In genomic region chr20:62794007-62794724, GRCh38 we compare ENCODE assay signal across 8 cellular contexts. TPM values are rescaled to one million over a fixed set of nuclear protein-coding genes. Genes with fewer than 3 reads are reported as not detected.
DNase-seq lines count a peak whose midpoint lies in the region; ATAC-seq and TF ChIP-seq lines count a peak whose summit lies in the region.

No MANE protein-coding gene starts in this region.

- CTCF ChIA-PET in RWPE1 (lab: Yijun Ruan, JAX), result interaction anchor here (0.7 to 1.8 kb wide), 8 partner anchors 13 to 294 kb away, joined by 3 to 7 read pairs (median 4); partner anchors contain the start of gene NTSR1

- ATAC-seq in stimulated activated naive CD8-positive, alpha-beta T cell treated with anti-CD3 and anti-CD28 coated beads, Interleukin-15, Interleukin-2, amounts not matched to agents 100 U/mL and 50 U/mL, for 24 hours, result peak; percentile 79

- peak overlapping the region; percentile 97 for H3K27ac ChIP-seq in RWPE1

- H3K4me3 ChIP-seq in LNCaP clone FGC (ENCODE audit: low read depth, low read length) (peak overlapping the region; percentile 50), fibroblast of pulmonary artery (replicated peaks; ENCODE audit: low read depth, low read length) (peak overlapping the region; percentile 64)

- H3K36me3 Mint-ChIP-seq in nephron progenitor cell (ENCODE audit: low read depth), result peaks cover 17% of the 10 kb centered on the region

- DNase-seq in EL (peak; percentile 97), H4 (ENCODE audit: low spot score) (peak; percentile 88), LNCaP clone FGC (ENCODE audit: low read depth) (peak; percentile 75), RWPE1 (ENCODE audit: low spot score) (peak; percentile 99), fibroblast of pulmonary artery (ENCODE audit: low read depth) (peak; percentile 97), nephron progenitor cell (peak; percentile 99)
- peak; percentile 86 for DNase-seq in activated T-helper 9 cell treated with anti-CD3 and anti-CD28 coated beads, Interleukin-2, amount 50 U/mL, for 16 hours (ENCODE audit: low read depth)
- peak; percentile 99 for DNase-seq in stimulated activated naive CD8-positive, alpha-beta T cell treated with anti-CD3 and anti-CD28 coated beads, Interleukin-15, Interleukin-2, amounts not matched to agents 100 U/mL and 50 U/mL, for 24 hours

- POLR2A ChIA-PET in RWPE1 (lab: Yijun Ruan, JAX; ENCODE audit: low non-redundant PET), result interaction anchor here (0.5 to 1.7 kb wide), 9 partner anchors 20 to 171 kb away, joined by 3 to 5 read pairs (median 3); partner anchors contain the start of genes NTSR1 and TCFL5

- TF ChIP-seq CTCF in LNCaP clone FGC (IDR thresholded peaks at IDR 0.05; ENCODE audit: control insufficient read depth, extremely low read depth, insufficient read depth), result no peak
- TF ChIP-seq CTCF in RWPE1 (conservative IDR thresholded peaks at IDR 0.05; ENCODE audit: low read depth), result no peak
- no peak for TF ChIP-seq CTCF in fibroblast of pulmonary artery (IDR thresholded peaks at IDR 0.05; ENCODE audit: low read length, missing control alignments)
- TF ChIP-seq CTCF in nephron progenitor cell (IDR thresholded peaks at IDR 0.05), result no peak

- peaks cover 37% of the 10 kb centered on the region for H3K27me3 Mint-ChIP-seq in nephron progenitor cell (ENCODE audit: low read depth, poor library complexity)

- H3K4me3 Mint-ChIP-seq in nephron progenitor cell, result peak overlapping the region; percentile 84

- H3K4me1 Mint-ChIP-seq in nephron progenitor cell, result peaks cover 22% of the 10 kb centered on the region

- no peaks in the 10 kb centered on the region for H3K9me3 Mint-ChIP-seq in nephron progenitor cell

- no peak overlapping the region for H3K27ac Mint-ChIP-seq in nephron progenitor cell

RNA-seq across cellular contexts. Expression of gene MRGBP, which starts 2.1 kb away (rescaled TPM):
- 33.9 and 34.2 TPM in 2 replicates for total RNA-seq in H4 (2014; rRNA removed; shearing (Covaris generic))

RNA-seq across cellular contexts. Expression of gene OGFR, which starts 10.5 kb away (rescaled TPM):
- 30.9 and 43.8 TPM in 2 replicates for total RNA-seq in H4 (2014; rRNA removed; shearing (Covaris generic))

RNA-seq across cellular contexts. Expression of gene COL9A3, which starts 22.7 kb away (rescaled TPM):
- total RNA-seq in H4 (2014; rRNA removed; shearing (Covaris generic)), result not detected in 2 replicates

Comparison
In these comparisons a context has a peak if more than half of its experiments do, and no peak if none do; other contexts are left out.
1. Peak in every context shown above with its lines: DNase-seq, ATAC-seq, H3K4me3 ChIP-seq and H3K27ac ChIP-seq.